In the genomic region with DNA sequence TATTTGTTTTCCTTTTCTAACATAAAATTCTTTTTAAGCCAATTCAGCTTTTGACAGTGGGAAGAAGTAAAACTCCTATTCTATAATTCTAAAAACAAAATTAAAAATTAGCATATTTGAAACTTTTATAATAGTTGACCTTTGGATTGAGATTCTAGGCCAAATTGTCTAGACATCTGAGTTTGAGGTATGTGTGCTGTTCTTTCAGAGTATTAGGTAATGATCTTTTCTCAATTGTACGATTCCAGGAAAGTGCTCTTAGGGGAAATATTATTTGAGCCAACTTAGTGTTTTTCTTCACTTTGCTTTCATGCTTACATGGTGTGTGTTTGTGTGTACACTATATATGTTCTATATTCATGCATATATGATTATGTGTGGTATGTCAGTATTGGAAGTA, we compare ENCODE assay signal across 2 cellular contexts.
TF ChIP-seq lines count a peak whose summit lies in the region.

No MANE protein-coding gene starts in this region.

TF ChIP-seq in liver, 16 proteins besides CTCF, POLR2A, EP300 and RAD21 (continued from another document):
- TF ChIP-seq YY1 (IDR thresholded peaks at IDR 0.05) (no peak), FOXA2 (IDR thresholded peaks at IDR 0.05) (no peak), JUND (IDR thresholded peaks at IDR 0.05) (peak in 1 of 2 donors; percentile 18), HNF4A (conservative IDR thresholded peaks at IDR 0.05) (peak; percentile 40 to 75), HNF4G (IDR thresholded peaks at IDR 0.05) (peak; percentile 26), RXRA (IDR thresholded peaks at IDR 0.05) (peak in 1 of 2 donors; percentile 36), TAF1 (conservative IDR thresholded peaks at IDR 0.05) (no peak)
- TF ChIP-seq, protein P1, sequence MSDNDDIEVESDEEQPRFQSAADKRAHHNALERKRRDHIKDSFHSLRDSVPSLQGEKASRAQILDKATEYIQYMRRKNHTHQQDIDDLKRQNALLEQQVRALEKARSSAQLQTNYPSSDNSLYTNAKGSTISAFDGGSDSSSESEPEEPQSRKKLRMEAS (IDR thresholded peaks at IDR 0.05) = no peak
- TF ChIP-seq, protein P2, sequence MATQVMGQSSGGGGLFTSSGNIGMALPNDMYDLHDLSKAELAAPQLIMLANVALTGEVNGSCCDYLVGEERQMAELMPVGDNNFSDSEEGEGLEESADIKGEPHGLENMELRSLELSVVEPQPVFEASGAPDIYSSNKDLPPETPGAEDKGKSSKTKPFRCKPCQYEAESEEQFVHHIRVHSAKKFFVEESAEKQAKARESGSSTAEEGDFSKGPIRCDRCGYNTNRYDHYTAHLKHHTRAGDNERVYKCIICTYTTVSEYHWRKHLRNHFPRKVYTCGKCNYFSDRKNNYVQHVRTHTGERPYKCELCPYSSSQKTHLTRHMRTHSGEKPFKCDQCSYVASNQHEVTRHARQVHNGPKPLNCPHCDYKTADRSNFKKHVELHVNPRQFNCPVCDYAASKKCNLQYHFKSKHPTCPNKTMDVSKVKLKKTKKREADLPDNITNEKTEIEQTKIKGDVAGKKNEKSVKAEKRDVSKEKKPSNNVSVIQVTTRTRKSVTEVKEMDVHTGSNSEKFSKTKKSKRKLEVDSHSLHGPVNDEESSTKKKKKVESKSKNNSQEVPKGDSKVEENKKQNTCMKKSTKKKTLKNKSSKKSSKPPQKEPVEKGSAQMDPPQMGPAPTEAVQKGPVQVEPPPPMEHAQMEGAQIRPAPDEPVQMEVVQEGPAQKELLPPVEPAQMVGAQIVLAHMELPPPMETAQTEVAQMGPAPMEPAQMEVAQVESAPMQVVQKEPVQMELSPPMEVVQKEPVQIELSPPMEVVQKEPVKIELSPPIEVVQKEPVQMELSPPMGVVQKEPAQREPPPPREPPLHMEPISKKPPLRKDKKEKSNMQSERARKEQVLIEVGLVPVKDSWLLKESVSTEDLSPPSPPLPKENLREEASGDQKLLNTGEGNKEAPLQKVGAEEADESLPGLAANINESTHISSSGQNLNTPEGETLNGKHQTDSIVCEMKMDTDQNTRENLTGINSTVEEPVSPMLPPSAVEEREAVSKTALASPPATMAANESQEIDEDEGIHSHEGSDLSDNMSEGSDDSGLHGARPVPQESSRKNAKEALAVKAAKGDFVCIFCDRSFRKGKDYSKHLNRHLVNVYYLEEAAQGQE (IDR thresholded peaks at IDR 0.05) = no peak

TF ChIP-seq in HepG2, 621 proteins besides CTCF, POLR2A, EP300 and RAD21 (continued from another document):
- TF ChIP-seq, protein P3, sequence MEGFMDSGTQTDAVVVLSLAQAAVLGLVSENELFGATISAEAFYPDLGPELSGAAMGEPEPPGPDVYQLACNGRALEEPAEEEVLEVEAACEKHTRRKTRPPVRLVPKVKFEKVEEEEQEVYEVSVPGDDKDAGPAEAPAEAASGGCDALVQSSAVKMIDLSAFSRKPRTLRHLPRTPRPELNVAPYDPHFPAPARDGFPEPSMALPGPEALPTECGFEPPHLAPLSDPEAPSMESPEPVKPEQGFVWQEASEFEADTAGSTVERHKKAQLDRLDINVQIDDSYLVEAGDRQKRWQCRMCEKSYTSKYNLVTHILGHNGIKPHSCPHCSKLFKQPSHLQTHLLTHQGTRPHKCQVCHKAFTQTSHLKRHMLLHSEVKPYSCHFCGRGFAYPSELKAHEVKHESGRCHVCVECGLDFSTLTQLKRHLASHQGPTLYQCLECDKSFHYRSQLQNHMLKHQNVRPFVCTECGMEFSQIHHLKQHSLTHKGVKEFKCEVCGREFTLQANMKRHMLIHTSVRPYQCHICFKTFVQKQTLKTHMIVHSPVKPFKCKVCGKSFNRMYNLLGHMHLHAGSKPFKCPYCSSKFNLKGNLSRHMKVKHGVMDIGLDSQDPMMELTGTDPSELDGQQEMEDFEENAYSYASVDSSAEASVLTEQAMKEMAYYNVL (CRISPR knock-in tag; IDR thresholded peaks at IDR 0.05; ENCODE audit: borderline replicate concordance) = no peak
- TF ChIP-seq ZNF501 (CRISPR knock-in tag; IDR thresholded peaks at IDR 0.05) = no peak
- TF ChIP-seq, protein P4, sequence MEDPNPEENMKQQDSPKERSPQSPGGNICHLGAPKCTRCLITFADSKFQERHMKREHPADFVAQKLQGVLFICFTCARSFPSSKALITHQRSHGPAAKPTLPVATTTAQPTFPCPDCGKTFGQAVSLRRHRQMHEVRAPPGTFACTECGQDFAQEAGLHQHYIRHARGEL (CRISPR knock-in tag; IDR thresholded peaks at IDR 0.05) = no peak
